In the genomic region with DNA sequence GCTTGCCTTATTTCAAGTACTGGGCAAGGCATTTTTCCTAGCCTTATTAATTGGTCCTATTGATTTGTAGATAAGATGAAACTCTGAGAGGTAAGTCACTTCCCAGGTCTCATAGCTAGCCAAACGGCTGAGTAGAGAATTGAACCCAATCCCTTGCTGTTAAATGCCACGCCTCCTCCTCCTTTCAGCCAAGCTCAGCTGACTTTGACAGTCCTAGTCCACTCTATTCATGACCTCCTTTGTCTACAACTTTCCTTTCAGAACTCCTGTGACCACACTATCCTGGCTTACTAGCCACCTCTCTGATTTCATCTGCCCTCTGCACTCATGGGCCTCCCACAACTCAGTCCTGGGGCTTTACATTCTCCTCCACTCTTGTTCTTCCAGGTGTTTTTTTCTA, we compare ENCODE assay signal across 28 cellular contexts. TPM values are rescaled to one million over a fixed set of nuclear protein-coding genes. Genes with fewer than 3 reads are reported as not detected.
"Had no signal": no experiment of that assay in that cellular context is flagged by ENCODE, and none has a peak within 500 bp of the region (broad histone marks: within the 10 kb centered on the region; RNA-seq: fewer than 3 reads in every experiment).

No MANE protein-coding gene starts in this region.

- FAIRE-seq: colon had no signal

- ATAC-seq: activated CD4-positive, alpha-beta T cell treated with anti-CD3 and anti-CD28 coated beads for 36 hours; activated T-cell treated with anti-CD3 and anti-CD28 coated beads, Interleukin-2, amount 50 U/mL, for 72 hours; effector memory CD8-positive, alpha-beta T cell; foreskin keratinocyte; gastrocnemius medialis; heart left ventricle had no signal

- H3K4me1 ChIP-seq: foreskin keratinocyte, gastrocnemius medialis had no signal

- H3K9me3 ChIP-seq: ascending aorta, breast epithelium, esophagus muscularis mucosa, gastrocnemius medialis, heart left ventricle had no signal

- H3K4me3 ChIP-seq: ascending aorta, breast epithelium, esophagus muscularis mucosa, gastrocnemius medialis, heart left ventricle had no signal

- H3K27me3 ChIP-seq: ascending aorta had no signal

- H3K36me3 ChIP-seq: ascending aorta, breast epithelium, esophagus muscularis mucosa, gastrocnemius medialis, heart left ventricle had no signal

- H3K27ac ChIP-seq: breast epithelium, esophagus muscularis mucosa, foreskin keratinocyte had no signal

- DNase-seq: activated CD4-positive, alpha-beta memory T cell treated with anti-CD3 and anti-CD28 coated beads for 36 hours; activated CD4-positive, alpha-beta T cell treated with anti-CD3 and anti-CD28 coated beads for 36 hours; activated CD4-positive, alpha-beta T cell treated with anti-CD3 and anti-CD28 coated beads, Interleukin-2, amount 10 ng/mL, durations not matched to agents 24 days and 14 days; activated CD4-positive, CD25-positive, alpha-beta regulatory T cell; activated CD4-positive, CD25-positive, alpha-beta regulatory T cell treated with anti-CD3 and anti-CD28 coated beads, Interleukin-2, amount 50 U/mL, for 72 hours; activated CD8-positive, alpha-beta memory T cell treated with anti-CD3 and anti-CD28 coated beads, Interleukin-2, amount 50 U/mL, for 48 hours; activated gamma-delta T cell treated with Interleukin-2 at 50 U/mL for 16 hours; activated naive CD4-positive, alpha-beta T cell treated with anti-CD3 and anti-CD28 coated beads, Interleukin-2, amount 50 U/mL, for 16 hours; activated naive CD4-positive, alpha-beta T cell treated with Interleukin-2 at 50 U/mL for 16 hours; activated naive CD8-positive, alpha-beta T cell treated with anti-CD3 and anti-CD28 coated beads, Interleukin-2, amount 10 ng/mL, durations not matched to agents 7 days and 5 days; activated T-cell treated with anti-CD3 and anti-CD28 coated beads for 4 hours; activated T-cell treated with anti-CD3 and anti-CD28 coated beads, Interleukin-2, amount 50 U/mL, for 24 hours; activated T-cell treated with anti-CD3 and anti-CD28 coated beads, Interleukin-2, amount 50 U/mL, for 72 hours; cortex of kidney; dermis blood vessel endothelial cell; effector CD4-positive, alpha-beta T cell; effector memory CD8-positive, alpha-beta T cell; erythroblast; foreskin keratinocyte; gastrocnemius medialis; glutamatergic neuron; heart left ventricle; T-helper 2 cell had no signal

RNA-seq across cellular contexts. Expression of gene NGF, which starts 3.9 kb away (rescaled TPM):
- total RNA-seq: activated CD4-positive, alpha-beta memory T cell treated with anti-CD3 and anti-CD28 coated beads for 36 hours; activated CD4-positive, alpha-beta T cell treated with anti-CD3 and anti-CD28 coated beads for 36 hours; activated CD4-positive, alpha-beta T cell treated with anti-CD3 and anti-CD28 coated beads, Interleukin-2, amount 10 ng/mL, durations not matched to agents 24 days and 14 days; activated naive CD8-positive, alpha-beta T cell treated with anti-CD3 and anti-CD28 coated beads, Interleukin-2, amount 10 ng/mL, durations not matched to agents 7 days and 5 days; activated T-cell treated with anti-CD3 and anti-CD28 coated beads, Interleukin-2, amount 50 U/mL, for 72 hours; T-helper 1 cell treated with Interleukin-12 subunit alpha and Interleukin-12 subunit beta and Interleukin-4 antibody, amounts not matched to agents 30 ng/mL and 1 ng/mL, for 36 hours had no signal
